28 cellular contexts compared by ENCODE assay signal in genomic region chr7:108457871-108458270, GRCh38. TPM values are rescaled to one million over a fixed set of nuclear protein-coding genes. Genes with fewer than 3 reads are reported as not detected.
DNase-seq lines count a peak whose midpoint lies in the region; ATAC-seq and TF ChIP-seq lines count a peak whose summit lies in the region.
"Had no signal": no experiment of that assay in that cellular context is flagged by ENCODE, and none has a peak within 500 bp of the region (broad histone marks: within the 10 kb centered on the region; RNA-seq: fewer than 3 reads in every experiment).

No MANE protein-coding gene starts in this region.

- H2AFZ ChIP-seq in GM23338: 0 out of 2 replicates have a peak overlapping the region, but pooled peaks have one; percentile 99
- H2AFZ ChIP-seq in parathyroid adenoma: peak overlapping the region; percentile 1

- H3K36me3 Mint-ChIP-seq in activated naive CD4-positive, alpha-beta T cell treated with anti-CD3 and anti-CD28 coated beads, Interleukin-2, amount 50 U/mL, for 24 hours: no peaks in the 10 kb centered on the region
- no peaks in the 10 kb centered on the region; the same call in 2 of the 3 replicates for H3K36me3 Mint-ChIP-seq in GM23338 (ENCODE audit: low read depth)
- peaks cover 3% of the 10 kb centered on the region for H3K36me3 Mint-ChIP-seq in effector memory CD8-positive, alpha-beta T cell (ENCODE audit: insufficient read depth)
- no peaks in the 10 kb centered on the region for H3K36me3 Mint-ChIP-seq in stimulated activated effector memory CD8-positive, alpha-beta T cell treated with anti-CD3 and anti-CD28 coated beads, Interleukin-12 subunit alpha, Interleukin-12 subunit beta, amount 100 ng/mL, for 72 hours

- H3K27me3 ChIP-seq in GM23338 (ENCODE audit: insufficient read depth) (peaks cover 57% of the 10 kb centered on the region), parathyroid adenoma (ENCODE audit: control insufficient read depth, insufficient read depth, low read length) (no peaks in the 10 kb centered on the region), heart left ventricle (peaks cover 7 to 67% (median 35%) of the 10 kb centered on the region in 9 donors)
- H3K27me3 ChIP-seq: BE2C had no signal

- H3K4me3 Mint-ChIP-seq in activated naive CD4-positive, alpha-beta T cell treated with anti-CD3 and anti-CD28 coated beads, Interleukin-2, amount 50 U/mL, for 24 hours: peak overlapping the region; percentile 61
- peak overlapping the region; percentile 84; the same call in 2 of the 3 replicates for H3K4me3 Mint-ChIP-seq in GM23338
- peak overlapping the region; percentile 9 to 44 for H3K4me3 Mint-ChIP-seq in effector memory CD8-positive, alpha-beta T cell
- no peak overlapping the region for H3K4me3 Mint-ChIP-seq in stimulated activated effector memory CD8-positive, alpha-beta T cell treated with anti-CD3 and anti-CD28 coated beads, Interleukin-12 subunit alpha, Interleukin-12 subunit beta, amount 100 ng/mL, for 72 hours

- H3K36me3 ChIP-seq in GM23338 (ENCODE audit: insufficient read depth): no peaks in the 10 kb centered on the region
- H3K36me3 ChIP-seq in parathyroid adenoma (ENCODE audit: control insufficient read depth, insufficient read depth, low read length): no peaks in the 10 kb centered on the region
- H3K36me3 ChIP-seq in heart left ventricle: no peaks in the 10 kb centered on the region
- H3K36me3 ChIP-seq: BE2C, HAP-1, thoracic aorta had no signal

- H3K9me3 ChIP-seq in parathyroid adenoma (ENCODE audit: control insufficient read depth, low read length) (no peaks in the 10 kb centered on the region), heart left ventricle (no peaks in the 10 kb centered on the region)
- H3K9me3 ChIP-seq: BE2C, HAP-1, psoas muscle, thoracic aorta had no signal

- H3F3A ChIP-seq in GM23338 (replicated peaks; ENCODE audit: low read depth): 0 out of 2 replicates have a peak, but pooled peaks cover 2% of the 10 kb centered on the region

- H3K27ac Mint-ChIP-seq in activated naive CD4-positive, alpha-beta T cell treated with anti-CD3 and anti-CD28 coated beads, Interleukin-2, amount 50 U/mL, for 24 hours: peak overlapping the region; percentile 2
- H3K27ac Mint-ChIP-seq in GM23338: no peak overlapping the region
- H3K27ac Mint-ChIP-seq in effector memory CD8-positive, alpha-beta T cell: no peak overlapping the region
- no peak overlapping the region for H3K27ac Mint-ChIP-seq in stimulated activated effector memory CD8-positive, alpha-beta T cell treated with anti-CD3 and anti-CD28 coated beads, Interleukin-12 subunit alpha, Interleukin-12 subunit beta, amount 100 ng/mL, for 72 hours
- H3K27ac Mint-ChIP-seq: activated CD8-positive, alpha-beta T cell treated with anti-CD3 and anti-CD28 coated beads for 36 hours had no signal

- H3K9ac ChIP-seq in parathyroid adenoma: no peak overlapping the region

- H3K9me2 ChIP-seq in GM23338 (ENCODE audit: insufficient read depth): no peaks in the 10 kb centered on the region

- no peak for DNase-seq in activated naive CD4-positive, alpha-beta T cell treated with Interleukin-2 at 50 U/mL for 16 hours
- no peak for DNase-seq in GM23338 (ENCODE audit: low spot score)
- DNase-seq in effector memory CD8-positive, alpha-beta T cell: no peak
- DNase-seq in stimulated activated effector memory CD8-positive, alpha-beta T cell treated with anti-CD3 and anti-CD28 coated beads, Interleukin-12 subunit alpha, Interleukin-12 subunit beta, amount 100 ng/mL, for 72 hours (ENCODE audit: low spot score in 2 of 2): no peak
- no peak for DNase-seq in stimulated activated CD4-positive, alpha-beta T cell treated with anti-CD3 and anti-CD28 coated beads, Interleukin-4, amount 100 ng/mL, for 4 hours
- DNase-seq in heart left ventricle: no peak
- DNase-seq: activated CD4-positive, CD25-positive, alpha-beta regulatory T cell treated with anti-CD3 and anti-CD28 coated beads, Interleukin-2, amount 50 U/mL, for 72 hours; activated CD8-positive, alpha-beta T cell treated with anti-CD3 and anti-CD28 coated beads for 36 hours; activated effector memory CD4-positive, alpha-beta T cell treated with Interleukin-2 at 50 U/mL for 16 hours; BE2C; COR-L47; DND-41; effector CD4-positive, alpha-beta T cell; glutamatergic neuron; KG1; left ventricle myocardium superior; midbrain; NCI-H1417; NCI-H2081 treated with DMSO at 0.1 percent for 48 hours; NCI-H226; psoas muscle; SHP77 treated with DMSO at 0.1 percent for 48 hours; stimulated activated naive CD4-positive, alpha-beta T cell had no signal

- H3K9me3 Mint-ChIP-seq in activated naive CD4-positive, alpha-beta T cell treated with anti-CD3 and anti-CD28 coated beads, Interleukin-2, amount 50 U/mL, for 24 hours: peaks cover 3% of the 10 kb centered on the region
- no peaks in the 10 kb centered on the region for H3K9me3 Mint-ChIP-seq in GM23338
- H3K9me3 Mint-ChIP-seq in effector memory CD8-positive, alpha-beta T cell: no peaks in the 10 kb centered on the region
- no peaks in the 10 kb centered on the region for H3K9me3 Mint-ChIP-seq in stimulated activated effector memory CD8-positive, alpha-beta T cell treated with anti-CD3 and anti-CD28 coated beads, Interleukin-12 subunit alpha, Interleukin-12 subunit beta, amount 100 ng/mL, for 72 hours
- H3K9me3 Mint-ChIP-seq: activated CD8-positive, alpha-beta T cell treated with anti-CD3 and anti-CD28 coated beads for 36 hours had no signal

- no peak for TF ChIP-seq POLR2A in heart left ventricle (IDR thresholded peaks at IDR 0.05)

- H3K4me3 ChIP-seq in GM23338: 0 out of 2 replicates have a peak overlapping the region, but pooled peaks have one; percentile 85
- H3K4me3 ChIP-seq in parathyroid adenoma (ENCODE audit: low read depth, low read length): no peak overlapping the region
- H3K4me3 ChIP-seq in heart left ventricle: no peak overlapping the region
- H3K4me3 ChIP-seq: HAP-1, psoas muscle, thoracic aorta had no signal

- TF ChIP-seq CTCF in GM23338 (conservative IDR thresholded peaks at IDR 0.05; ENCODE audit: low read depth in 2 of 2) (no peak), parathyroid adenoma (IDR thresholded peaks at IDR 0.05) (no peak), heart left ventricle (IDR thresholded peaks at IDR 0.05) (no peak)

- H3K4me1 ChIP-seq in GM23338 (ENCODE audit: insufficient read depth) (peaks cover 19% of the 10 kb centered on the region), parathyroid adenoma (peaks cover 6% of the 10 kb centered on the region), heart left ventricle (peaks cover 0 to 25% (median 16%) of the 10 kb centered on the region in 12 donors)
- H3K4me1 ChIP-seq: HAP-1 had no signal

- ATAC-seq in GM23338 (no peak), heart left ventricle (no peak)
- ATAC-seq in effector memory CD8-positive, alpha-beta T cell (replicated peaks): no peak
- ATAC-seq in stimulated activated effector memory CD8-positive, alpha-beta T cell treated with anti-CD3 and anti-CD28 coated beads, Interleukin-12 subunit alpha, Interleukin-12 subunit beta, amount 100 ng/mL, for 72 hours: no peak
- ATAC-seq: activated CD8-positive, alpha-beta T cell treated with anti-CD3 and anti-CD28 coated beads for 36 hours; left ventricle myocardium superior; Panc1; psoas muscle had no signal

- H3K79me2 ChIP-seq in GM23338 (replicated peaks; ENCODE audit: insufficient read depth) (no peaks in the 10 kb centered on the region), parathyroid adenoma (peaks cover 7% of the 10 kb centered on the region)

- no peak overlapping the region; the same call in 1 of the 2 replicates for H3K4me2 ChIP-seq in GM23338
- H3K4me2 ChIP-seq in parathyroid adenoma (ENCODE audit: low read length): no peak overlapping the region

- H4K20me1 ChIP-seq in GM23338 (replicated peaks; ENCODE audit: insufficient read depth): peaks cover 14% of the 10 kb centered on the region

- intact Hi-C loops in heart left ventricle (cut with DNase I): loop anchor here in 4 of 10 donors (2.0 to 10.0 kb wide), 2 partner anchors 273 to 277 kb away; no protein-coding TSS in a partner anchor

- H3K27ac ChIP-seq in GM23338 (ENCODE audit: low read depth) (no peak overlapping the region), parathyroid adenoma (no peak overlapping the region), heart left ventricle (no peak overlapping the region)
- H3K27ac ChIP-seq: psoas muscle, thoracic aorta had no signal

- H3K4me1 Mint-ChIP-seq in activated naive CD4-positive, alpha-beta T cell treated with anti-CD3 and anti-CD28 coated beads, Interleukin-2, amount 50 U/mL, for 24 hours: peaks cover 41% of the 10 kb centered on the region
- H3K4me1 Mint-ChIP-seq in GM23338: peaks cover 25% of the 10 kb centered on the region
- peaks cover 0 to 5% of the 10 kb centered on the region in 2 donors for H3K4me1 Mint-ChIP-seq in effector memory CD8-positive, alpha-beta T cell (ENCODE audit: low read depth in 2 of 2)
- peaks cover 6% of the 10 kb centered on the region for H3K4me1 Mint-ChIP-seq in stimulated activated effector memory CD8-positive, alpha-beta T cell treated with anti-CD3 and anti-CD28 coated beads, Interleukin-12 subunit alpha, Interleukin-12 subunit beta, amount 100 ng/mL, for 72 hours

- peaks cover 20% of the 10 kb centered on the region for H3K27me3 Mint-ChIP-seq in activated naive CD4-positive, alpha-beta T cell treated with anti-CD3 and anti-CD28 coated beads, Interleukin-2, amount 50 U/mL, for 24 hours
- H3K27me3 Mint-ChIP-seq in GM23338 (ENCODE audit: insufficient read depth, low read depth, poor library complexity): peaks cover 34% of the 10 kb centered on the region
- peaks cover 52 to 85% of the 10 kb centered on the region in 2 donors for H3K27me3 Mint-ChIP-seq in effector memory CD8-positive, alpha-beta T cell

TF ChIP-seq in GM23338, 12 proteins besides CTCF, POLR2A, EP300 and RAD21 (continues in another document):
- TF ChIP-seq POLR2AphosphoS5 (IDR thresholded peaks at IDR 0.05; ENCODE audit: low read depth): no peak

RNA-seq across cellular contexts. Expression of gene NRCAM, which starts 1.6 kb away (rescaled TPM):
- total RNA-seq in GM23338 (2014; rRNA removed; shearing (Covaris generic)): 3.5 and 6.8 TPM in 2 replicates
- polyA plus RNA-seq in GM23338 (2016; fragmentation: Nextera tagmentation; extraction: Ambion mirVana) (2.5 and 2.7 TPM in 2 replicates), heart left ventricle (under 1 TPM; 0.15 to 0.71 TPM)
- 1 to 10 TPM in 3 of 9 donors, under 1 TPM in 6; 0.07 to 2.5 (median 0.36) TPM for total RNA-seq in heart left ventricle
